33 cellular contexts compared by ENCODE assay signal in genomic region chr6:113786168-113786567, GRCh38.
A peak's percentile ranks its signal among the peaks of the same experiment; 100 is the strongest.
DNase-seq lines count a peak whose midpoint lies in the region; ATAC-seq, FAIRE-seq and TF ChIP-seq lines count a peak whose summit lies in the region.
"Had no signal": no experiment of that assay in that cellular context is flagged by ENCODE, and none has a peak within 500 bp of the region (broad histone marks: within the 10 kb centered on the region; RNA-seq: fewer than 3 reads in every experiment).

No MANE protein-coding gene starts in this region.

- H3K79me2 ChIP-seq in SK-N-SH (ENCODE audit: insufficient read depth): no peaks in the 10 kb centered on the region

- no peak overlapping the region for H3K4me3 ChIP-seq in SK-N-SH (ENCODE audit: low read depth in 2 of 2, low read length in 1 of 2)
- no peak overlapping the region for H3K4me3 ChIP-seq in bronchial epithelial cell (ENCODE audit: low read depth, low read length)
- H3K4me3 ChIP-seq in mucosa of rectum (ENCODE audit: low read length in 2 of 2): peak overlapping the region in 1 of 2 donors; percentile 41
- H3K4me3 ChIP-seq: GM12878, upper lobe of right lung had no signal

- POLR2A ChIA-PET in SK-N-SH (lab: Yijun Ruan, JAX) (no interaction called here), T-cell (lab: Charles Lee) (no interaction called here)

- H3K4me3 Mint-ChIP-seq in T-cell: no peak overlapping the region
- H3K4me3 Mint-ChIP-seq: activated T-cell treated with anti-CD3 and anti-CD28 coated beads, Interleukin-2, amount 50 U/mL, for 4 hours; CD4-positive, CD25-positive, alpha-beta regulatory T cell; central memory CD8-positive, alpha-beta T cell; dendritic cell treated with granulocyte-macrophage colony-stimulating factor and Interleukin-4, amounts not matched to agents 40 ng/mL and 50 ng/mL, for 4 days; naive thymus-derived CD4-positive, alpha-beta T cell; stimulated activated memory B cell treated with anti-CD40 and anti-IgM and Interleukin-4, amounts not matched to agents 10 μg/mL and 1 μg/mL and 100 μg/mL, for 72 hours had no signal

- CTCF ChIA-PET in SK-N-SH (lab: Yijun Ruan, JAX): interaction anchor here (1.9 kb wide), 1 partner anchor 8 kb away, joined by 4 read pairs; no protein-coding TSS in a partner anchor
- CTCF ChIA-PET in T-cell (lab: Charles Lee): interaction anchor here in 1 of 2 donors (0.6 kb wide), 1 partner anchor 189 kb away, joined by 3 read pairs; no protein-coding TSS in a partner anchor

- H3K27me3 ChIP-seq in SK-N-SH (ENCODE audit: insufficient read depth) (no peaks in the 10 kb centered on the region), bronchial epithelial cell (ENCODE audit: control insufficient read depth, insufficient read depth, low read length) (no peaks in the 10 kb centered on the region), mucosa of rectum (ENCODE audit: control insufficient read depth in 2 of 2, insufficient read depth in 2 of 2, low read length in 2 of 2) (no peaks in the 10 kb centered on the region)
- H3K27me3 ChIP-seq: upper lobe of right lung had no signal

- DNase-seq in SK-N-SH: no peak
- peak; percentile 5 for DNase-seq in bronchial epithelial cell (ENCODE audit: low read depth)
- no peak for DNase-seq in HK-2 (ENCODE audit: unreplicated experiment)
- DNase-seq in MV-4-11 (lab: John Stamatoyannopoulos, UW): no peak
- DNase-seq in RPMI8226: no peak
- no peak for DNase-seq in T-cell
- DNase-seq: 8988T; activated CD4-positive, CD25-positive, alpha-beta regulatory T cell; activated gamma-delta T cell; activated T-cell treated with anti-CD3 and anti-CD28 coated beads, Interleukin-2, amount 50 U/mL, for 4 hours; AML-193; CD4-positive, CD25-positive, alpha-beta regulatory T cell; head of caudate nucleus; Karpas-422; naive thymus-derived CD4-positive, alpha-beta T cell; NCI-H1436 treated with DMSO at 0.1 percent for 48 hours; NCI-H2081 treated with DMSO at 0.1 percent for 48 hours; NCI-H2227 treated with DMSO at 0.1 percent for 48 hours; NCI-H526; nucleus accumbens; SIG-M5; SW 1271; upper lobe of right lung had no signal

- H3K9ac ChIP-seq in SK-N-SH (no peak overlapping the region), mucosa of rectum (ENCODE audit: low read depth in 1 of 2, low read length in 2 of 2) (peak overlapping the region in 1 of 2 donors; percentile 26)

- no peaks in the 10 kb centered on the region for H3K9me3 Mint-ChIP-seq in T-cell
- H3K9me3 Mint-ChIP-seq: activated T-cell treated with anti-CD3 and anti-CD28 coated beads, Interleukin-2, amount 50 U/mL, for 4 hours; central memory CD8-positive, alpha-beta T cell; dendritic cell treated with granulocyte-macrophage colony-stimulating factor and Interleukin-4, amounts not matched to agents 40 ng/mL and 50 ng/mL, for 4 days; naive thymus-derived CD4-positive, alpha-beta T cell; stimulated activated memory B cell treated with anti-CD40 and anti-IgM and Interleukin-4, amounts not matched to agents 10 μg/mL and 1 μg/mL and 100 μg/mL, for 72 hours had no signal

- H2AFZ ChIP-seq in SK-N-SH (ENCODE audit: low read depth): 0 out of 2 replicates have a peak overlapping the region, but pooled peaks have one; percentile 35

- ATAC-seq in SK-N-SH treated with all-trans-retinoic acid at 6 μM for 48 hours (no peak), T-cell (replicated peaks in 1 of 4) (no peak)
- ATAC-seq: activated T-cell treated with anti-CD3 and anti-CD28 coated beads, Interleukin-2, amount 50 U/mL, for 4 hours; GM12878; naive thymus-derived CD4-positive, alpha-beta T cell; stimulated activated memory B cell treated with anti-CD40 and anti-IgM and Interleukin-4, amounts not matched to agents 10 μg/mL and 1 μg/mL and 100 μg/mL, for 72 hours; upper lobe of right lung had no signal

- no peak overlapping the region for H3K4me2 ChIP-seq in SK-N-SH

- H3K9me3 ChIP-seq in SK-N-SH (no peaks in the 10 kb centered on the region), mucosa of rectum (ENCODE audit: control insufficient read depth in 2 of 2, low read length in 2 of 2) (no peaks in the 10 kb centered on the region)
- H3K9me3 ChIP-seq: upper lobe of right lung had no signal

- H3F3A ChIP-seq in SK-N-SH (replicated peaks; ENCODE audit: insufficient read depth): no peaks in the 10 kb centered on the region

- no peak for FAIRE-seq in bronchial epithelial cell (lab: Jason Lieb, UNC)
- FAIRE-seq: GM12878, GM19239, H1, keratinocyte had no signal

- 87% methylated on average over 2 of the region's 2 CpGs for WGBS in SK-N-SH (ENCODE audit: low lambda C conversion rate)

- no peaks in the 10 kb centered on the region for H3K36me3 ChIP-seq in SK-N-SH (replicated peaks in 1 of 2; ENCODE audit: control insufficient read depth in 1 of 2, insufficient read depth in 2 of 2, low read length in 1 of 2)
- no peaks in the 10 kb centered on the region for H3K36me3 ChIP-seq in bronchial epithelial cell (ENCODE audit: control insufficient read depth, insufficient read depth, low read length)
- H3K36me3 ChIP-seq in mucosa of rectum (ENCODE audit: control insufficient read depth in 2 of 2, insufficient read depth in 2 of 2, low read length in 2 of 2): no peaks in the 10 kb centered on the region
- H3K36me3 ChIP-seq: upper lobe of right lung had no signal

- H3K9me2 ChIP-seq in SK-N-SH: no peaks in the 10 kb centered on the region

- H3K4me1 Mint-ChIP-seq in T-cell: no peaks in the 10 kb centered on the region
- H3K4me1 Mint-ChIP-seq: central memory CD8-positive, alpha-beta T cell; stimulated activated memory B cell treated with anti-CD40 and anti-IgM and Interleukin-4, amounts not matched to agents 10 μg/mL and 1 μg/mL and 100 μg/mL, for 72 hours had no signal

- H3K4me1 ChIP-seq in SK-N-SH (ENCODE audit: control insufficient read depth in 1 of 2, insufficient read depth in 2 of 2, low read depth in 1 of 2, low read length in 1 of 2) (no peaks in the 10 kb centered on the region), mucosa of rectum (ENCODE audit: control insufficient read depth in 2 of 2, insufficient read depth in 2 of 2, low read length in 2 of 2) (no peaks in the 10 kb centered on the region)
- H3K4me1 ChIP-seq: upper lobe of right lung had no signal

- no peak for TF ChIP-seq EP300 in SK-N-SH (IDR thresholded peaks at IDR 0.05; ENCODE audit: borderline replicate concordance in 1 of 2, low read depth in 1 of 2, low read length in 1 of 2)

- H3K27ac Mint-ChIP-seq in T-cell: no peak overlapping the region
- H3K27ac Mint-ChIP-seq: CD4-positive, CD25-positive, alpha-beta regulatory T cell; dendritic cell treated with granulocyte-macrophage colony-stimulating factor and Interleukin-4, amounts not matched to agents 40 ng/mL and 50 ng/mL, for 4 days; naive thymus-derived CD4-positive, alpha-beta T cell; stimulated activated memory B cell treated with anti-CD40 and anti-IgM and Interleukin-4, amounts not matched to agents 10 μg/mL and 1 μg/mL and 100 μg/mL, for 72 hours had no signal

- TF ChIP-seq CTCF in SK-N-SH (IDR thresholded peaks at IDR 0.05) (no peak), bronchial epithelial cell (IDR thresholded peaks at IDR 0.05; ENCODE audit: insufficient read depth, low read length, severe bottlenecking) (no peak)

- no peaks in the 10 kb centered on the region for H3K36me3 Mint-ChIP-seq in T-cell
- H3K36me3 Mint-ChIP-seq: CD4-positive, CD25-positive, alpha-beta regulatory T cell; naive thymus-derived CD4-positive, alpha-beta T cell; stimulated activated memory B cell treated with anti-CD40 and anti-IgM and Interleukin-4, amounts not matched to agents 10 μg/mL and 1 μg/mL and 100 μg/mL, for 72 hours had no signal

- H4K20me1 ChIP-seq in SK-N-SH (ENCODE audit: insufficient read depth): no peaks in the 10 kb centered on the region

- H3K27me3 Mint-ChIP-seq in T-cell: no peaks in the 10 kb centered on the region
- H3K27me3 Mint-ChIP-seq: central memory CD8-positive, alpha-beta T cell; dendritic cell treated with granulocyte-macrophage colony-stimulating factor and Interleukin-4, amounts not matched to agents 40 ng/mL and 50 ng/mL, for 4 days; naive thymus-derived CD4-positive, alpha-beta T cell; stimulated activated memory B cell treated with anti-CD40 and anti-IgM and Interleukin-4, amounts not matched to agents 10 μg/mL and 1 μg/mL and 100 μg/mL, for 72 hours had no signal

- no peak for TF ChIP-seq RAD21 in SK-N-SH (IDR thresholded peaks at IDR 0.05; ENCODE audit: low read length)

- H3K27ac ChIP-seq in SK-N-SH (ENCODE audit: low read depth in 2 of 2, low read length in 1 of 2) (no peak overlapping the region), mucosa of rectum (ENCODE audit: low read depth in 2 of 2, low read length in 2 of 2) (peak overlapping the region; percentile 60 to 78)
- H3K27ac ChIP-seq: HL-60, upper lobe of right lung had no signal

TF ChIP-seq in SK-N-SH, 30 proteins besides CTCF, POLR2A, EP300 and RAD21:
- TF ChIP-seq NFIC (IDR thresholded peaks at IDR 0.05; ENCODE audit: borderline replicate concordance) (no peak), USF2 (IDR thresholded peaks at IDR 0.05; ENCODE audit: borderline replicate concordance, low read depth, low read length) (no peak), FOSL2 (IDR thresholded peaks at IDR 0.05; ENCODE audit: borderline replicate concordance, low read depth) (no peak)

TF ChIP-seq in SK-N-SH treated with all-trans-retinoic acid at 6 μM for 48 hours, 23 proteins besides CTCF, POLR2A, EP300 and RAD21 (continues in another document):
- TF ChIP-seq TOX (CRISPR knock-in tag; IDR thresholded peaks at IDR 0.05; ENCODE audit: borderline replicate concordance) (no peak), ARNTL (CRISPR knock-in tag; IDR thresholded peaks at IDR 0.05; ENCODE audit: borderline replicate concordance, low read depth) (no peak), PPARA (CRISPR knock-in tag; IDR thresholded peaks at IDR 0.05; ENCODE audit: borderline replicate concordance) (no peak), CSDC2 (CRISPR knock-in tag; IDR thresholded peaks at IDR 0.05) (no peak), GLIS3 (CRISPR knock-in tag; IDR thresholded peaks at IDR 0.05) (no peak), CREB5 (CRISPR knock-in tag; IDR thresholded peaks at IDR 0.05; ENCODE audit: low read depth) (no peak), TCF4 (CRISPR knock-in tag; IDR thresholded peaks at IDR 0.05; ENCODE audit: borderline replicate concordance) (no peak), ZNF565 (CRISPR knock-in tag; conservative IDR thresholded peaks at IDR 0.05; ENCODE audit: low read depth) (no peak), ZC3H10 (CRISPR knock-in tag; IDR thresholded peaks at IDR 0.05) (no peak), ZFP30 (CRISPR knock-in tag; IDR thresholded peaks at IDR 0.05) (no peak), ZFP3 (CRISPR knock-in tag; IDR thresholded peaks at IDR 0.05) (no peak)

Comparison
In these comparisons a context has a peak if more than half of its experiments do, and no peak if none do; other contexts are left out.
1. H3K27ac ChIP-seq: peak in mucosa of rectum (2 of 2); none in SK-N-SH (0 of 2).